In the genomic region with DNA sequence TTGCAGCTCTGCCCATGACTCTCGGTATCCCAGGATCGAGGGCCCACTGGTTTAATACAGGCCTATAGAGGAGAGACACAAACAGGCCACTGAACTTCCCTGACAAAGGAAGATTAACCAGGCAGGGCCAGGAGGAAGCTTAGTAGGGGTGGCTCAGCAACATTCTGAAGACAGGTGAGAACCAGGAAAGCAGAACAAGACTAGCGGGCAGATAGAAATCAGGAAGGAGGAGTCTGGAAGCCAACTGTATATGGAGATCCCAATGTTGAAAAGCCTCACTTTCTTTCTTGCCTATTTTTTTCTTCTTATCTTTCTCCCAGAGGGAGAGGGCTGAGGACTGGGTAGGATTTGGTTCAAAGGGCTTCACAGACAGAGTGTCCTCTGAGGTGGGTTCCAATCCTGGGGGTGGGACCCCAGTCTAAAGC, we compare ENCODE assay signal across 17 cellular contexts. TPM values are rescaled to one million over a fixed set of nuclear protein-coding genes. Genes with fewer than 3 reads are reported as not detected.
DNase-seq lines count a peak whose midpoint lies in the region; ATAC-seq lines count a peak whose summit lies in the region.
"Had no signal": no experiment of that assay in that cellular context is flagged by ENCODE, and none has a peak within 500 bp of the region (broad histone marks: within the 10 kb centered on the region; RNA-seq: fewer than 3 reads in every experiment).

No MANE protein-coding gene starts in this region.

- POLR2A ChIA-PET in naive thymus-derived CD8-positive, alpha-beta T cell (lab: Charles Lee), result interaction anchor here (0.6 kb wide), 1 partner anchor 21 kb away, joined by 3 read pairs; no protein-coding TSS in a partner anchor

- H3K4me1 Mint-ChIP-seq in naive thymus-derived CD8-positive, alpha-beta T cell, result peaks cover 34 to 69% (median 66%) of the 10 kb centered on the region in 4 donors

- H3K27me3 Mint-ChIP-seq in naive thymus-derived CD8-positive, alpha-beta T cell, result no peaks in the 10 kb centered on the region

- no peak for ATAC-seq in naive thymus-derived CD8-positive, alpha-beta T cell
- no peak for ATAC-seq in HG02798 (IDR thresholded peaks at IDR 0.05; ENCODE audit: poor library complexity, unreplicated experiment)

- H3K9me3 Mint-ChIP-seq in naive thymus-derived CD8-positive, alpha-beta T cell, result no peaks in the 10 kb centered on the region

- peak; percentile 2 for DNase-seq in activated effector memory CD4-positive, alpha-beta T cell treated with anti-CD3 and anti-CD28 coated beads, Interleukin-2, amount 50 U/mL, for 16 hours
- DNase-seq in activated effector memory CD4-positive, alpha-beta T cell treated with Interleukin-2 at 50 U/mL for 16 hours, result no peak
- DNase-seq in OCI-M1 (lab: John Stamatoyannopoulos, UW), result peak; percentile 35
- no peak for DNase-seq in naive thymus-derived CD8-positive, alpha-beta T cell
- no peak for DNase-seq in midbrain (lab: John Stamatoyannopoulos, UW)
- no peak for DNase-seq in NCI-H774 (lab: John Stamatoyannopoulos, UW)
- no peak for DNase-seq in T-helper 9 cell
- DNase-seq: DMS79, GDM1, GM23248, KG1, NCI-H1092, NCI-H2107, NCI-H748 treated with DMSO at 0.1 percent for 48 hours, SHP77 treated with DMSO at 0.1 percent for 48 hours had no signal

- no peaks in the 10 kb centered on the region for H3K36me3 Mint-ChIP-seq in naive thymus-derived CD8-positive, alpha-beta T cell

- peak overlapping the region in 3 of 10 donors; percentile 3 to 52 (median 14) for H3K4me3 Mint-ChIP-seq in naive thymus-derived CD8-positive, alpha-beta T cell
- H3K4me3 Mint-ChIP-seq: CD14-positive monocyte had no signal

- H3K27ac Mint-ChIP-seq in naive thymus-derived CD8-positive, alpha-beta T cell, result peak overlapping the region in 7 of 10 donors; percentile 21 to 80 (median 58)

RNA-seq across cellular contexts. Expression of gene PI4KA, which starts 5.4 kb away (rescaled TPM):
- total RNA-seq in naive thymus-derived CD8-positive, alpha-beta T cell, result 100 to 1,000 TPM; 148 to 158 TPM
- 10 to 100 TPM; 34.4 to 69.6 (median 50.0) TPM for polyA plus RNA-seq in naive thymus-derived CD8-positive, alpha-beta T cell

RNA-seq across cellular contexts. Expression of gene SNAP29, which starts 5.6 kb away (rescaled TPM):
- total RNA-seq in naive thymus-derived CD8-positive, alpha-beta T cell, result 10 to 100 TPM; 22.5 to 25.1 TPM
- polyA plus RNA-seq in naive thymus-derived CD8-positive, alpha-beta T cell, result 10 to 100 TPM; 18.2 to 20.8 (median 18.9) TPM

Comparison
In these comparisons a context has a peak if more than half of its experiments do, and no peak if none do; other contexts are left out.
1. DNase-seq: peak in activated effector memory CD4-positive, alpha-beta T cell treated with anti-CD3 and anti-CD28 coated beads, Interleukin-2, amount 50 U/mL, for 16 hours (single experiment) and OCI-M1 (single experiment); none in activated effector memory CD4-positive, alpha-beta T cell treated with Interleukin-2 at 50 U/mL for 16 hours (single experiment), naive thymus-derived CD8-positive, alpha-beta T cell (0 of 10), midbrain (single experiment), NCI-H774 (single experiment) and T-helper 9 cell (single experiment).